In genomic region chr12:110498984-110499706, GRCh38 we compare ENCODE assay signal across 1 cellular context.
TF ChIP-seq lines count a peak whose summit lies in the region.

No MANE protein-coding gene starts in this region.

TF ChIP-seq in SK-N-SH, 30 proteins besides CTCF, POLR2A, EP300 and RAD21:
- TF ChIP-seq MEF2A (IDR thresholded peaks at IDR 0.05; ENCODE audit: borderline replicate concordance, low read depth), result no peak
- TF ChIP-seq USF1 (IDR thresholded peaks at IDR 0.05; ENCODE audit: borderline replicate concordance, low read depth), result no peak
